In genomic region chr1:229028987-229029550, GRCh38 we compare ENCODE assay signal across 28 cellular contexts.
DNase-seq lines count a peak whose midpoint lies in the region; ATAC-seq, FAIRE-seq and TF ChIP-seq lines count a peak whose summit lies in the region.
"Had no signal": no experiment of that assay in that cellular context is flagged by ENCODE, and none has a peak within 500 bp of the region (broad histone marks: within the 10 kb centered on the region; RNA-seq: fewer than 3 reads in every experiment).

No MANE protein-coding gene starts in this region.

- H3K36me3 ChIP-seq in smooth muscle cell (ENCODE audit: low read depth) (no peaks in the 10 kb centered on the region), GM23248 (ENCODE audit: low read depth) (no peaks in the 10 kb centered on the region)
- H3K36me3 ChIP-seq: suprapubic skin, upper lobe of right lung had no signal

- H4K20me1 ChIP-seq in smooth muscle cell (ENCODE audit: low read depth) (no peaks in the 10 kb centered on the region), GM23248 (ENCODE audit: insufficient read depth) (no peaks in the 10 kb centered on the region)

- peak overlapping the region; percentile 70 for H3K27ac ChIP-seq in smooth muscle cell (ENCODE audit: low read depth)
- H3K27ac ChIP-seq in GM23248: no peak overlapping the region
- H3K27ac ChIP-seq: A549, suprapubic skin, upper lobe of right lung had no signal

- no peaks in the 10 kb centered on the region for H3K9me2 ChIP-seq in GM23248 (ENCODE audit: insufficient read depth)

- peaks cover 16% of the 10 kb centered on the region for H3K4me1 Mint-ChIP-seq in activated CD4-positive, alpha-beta T cell treated with anti-CD3 and anti-CD28 coated beads, Interleukin-2, amount 10 ng/mL, durations not matched to agents 24 days and 14 days
- H3K4me1 Mint-ChIP-seq in activated CD4-positive, alpha-beta T cell treated with anti-CD3 and anti-CD28 coated beads, Interleukin-2, amount 10 ng/mL, durations not matched to agents 7 days and 5 days: peaks cover 30% of the 10 kb centered on the region
- peaks cover 70% of the 10 kb centered on the region for H3K4me1 Mint-ChIP-seq in glutamatergic neuron (ENCODE audit: low read depth, unreplicated experiment)

- H3K4me1 ChIP-seq in smooth muscle cell (ENCODE audit: low read depth) (peaks cover 58% of the 10 kb centered on the region), GM23248 (ENCODE audit: insufficient read depth) (peaks cover 4% of the 10 kb centered on the region)

- WGBS in smooth muscle cell (ENCODE audit: low lambda C conversion rate): 95% methylated on average over 6 of the region's 6 CpGs
- WGBS in GM23248 (ENCODE audit: low coverage in 1 of 2, low lambda C conversion rate in 2 of 2, missing lambda C conversion rate in 2 of 2), 2 experiments: 59 to 67% methylated on average over 6 of the region's 6 CpGs

- no peak overlapping the region for H3K4me3 Mint-ChIP-seq in activated CD4-positive, alpha-beta T cell treated with anti-CD3 and anti-CD28 coated beads, Interleukin-2, amount 10 ng/mL, durations not matched to agents 24 days and 14 days
- H3K4me3 Mint-ChIP-seq in activated CD4-positive, alpha-beta T cell treated with anti-CD3 and anti-CD28 coated beads, Interleukin-2, amount 10 ng/mL, durations not matched to agents 7 days and 5 days: no peak overlapping the region
- H3K4me3 Mint-ChIP-seq in glutamatergic neuron (ENCODE audit: unreplicated experiment): peak overlapping the region; percentile 30
- H3K4me3 Mint-ChIP-seq: activated naive CD4-positive, alpha-beta T cell treated with anti-CD3 and anti-CD28 coated beads for 36 hours; dendritic cell treated with granulocyte-macrophage colony-stimulating factor and Interleukin-4, amounts not matched to agents 40 ng/mL and 50 ng/mL, for 4 days; H9 had no signal

- intact Hi-C loops in activated CD4-positive, alpha-beta T cell treated with anti-CD3 and anti-CD28 coated beads, Interleukin-2, amount 10 ng/mL, durations not matched to agents 24 days and 14 days (cut with micrococcal nuclease): no loop called here

- POLR2A ChIA-PET in activated CD4-positive, alpha-beta T cell treated with anti-CD3 and anti-CD28 coated beads, Interleukin-2, amount 10 ng/mL, durations not matched to agents 7 days and 5 days (lab: Charles Lee): no interaction called here

- CTCF ChIA-PET in activated CD4-positive, alpha-beta T cell treated with anti-CD3 and anti-CD28 coated beads, Interleukin-2, amount 10 ng/mL, durations not matched to agents 7 days and 5 days (lab: Charles Lee): interaction anchor here (0.5 to 1.0 kb wide), 3 partner anchors 13 to 394 kb away, joined by 3 read pairs; no protein-coding TSS in a partner anchor

- no peak overlapping the region for H3K9ac ChIP-seq in smooth muscle cell (ENCODE audit: low read depth)
- H3K9ac ChIP-seq in GM23248: no peak overlapping the region

- FAIRE-seq in GM19239 (lab: Jason Lieb, UNC): no peak
- FAIRE-seq: A549, GM18507, keratinocyte had no signal

- H3K4me2 ChIP-seq in smooth muscle cell (no peak overlapping the region), GM23248 (ENCODE audit: unreplicated experiment) (no peak overlapping the region)
- H3K4me2 ChIP-seq: A549 had no signal

- in situ Hi-C loops in GM23248 (cut with MboI): no loop called here

- peak; percentile 36 for DNase-seq in activated CD4-positive, alpha-beta T cell treated with anti-CD3 and anti-CD28 coated beads, Interleukin-2, amount 10 ng/mL, durations not matched to agents 24 days and 14 days
- DNase-seq in activated CD4-positive, alpha-beta T cell treated with anti-CD3 and anti-CD28 coated beads, Interleukin-2, amount 10 ng/mL, durations not matched to agents 7 days and 5 days: no peak
- DNase-seq in NCI-H82 treated with DMSO at 0.1 percent for 48 hours (lab: John Stamatoyannopoulos, UW; ENCODE audit: unreplicated experiment) (peak; percentile 82), glutamatergic neuron (peak; percentile 45), smooth muscle cell (lab: John Stamatoyannopoulos, UW; ENCODE audit: unreplicated experiment) (no peak), GM19239 (ENCODE audit: insufficient read length, low spot score) (no peak), GM23248 (no peak)
- DNase-seq: activated CD4-positive, alpha-beta T cell treated with anti-CD3 and anti-CD28 coated beads, Interleukin-2, amount 50 U/mL, for 48 hours; activated CD8-positive, alpha-beta memory T cell treated with anti-CD3 and anti-CD28 coated beads, Interleukin-2, amount 50 U/mL, for 4 hours; activated naive CD4-positive, alpha-beta T cell treated with anti-CD3 and anti-CD28 coated beads for 36 hours; AML-193; CD4-positive, alpha-beta memory T cell; left ventricle myocardium superior; NCI-H1436; NCI-H226; RPMI8226; stimulated activated naive CD4-positive, alpha-beta T cell treated with Interleukin-2 at 50 U/mL for 16 hours; T-helper 1 cell; upper lobe of right lung had no signal

- no peak overlapping the region for H3K4me3 ChIP-seq in smooth muscle cell
- H3K4me3 ChIP-seq in GM23248: no peak overlapping the region
- H3K4me3 ChIP-seq: A549, skin epidermis, suprapubic skin, upper lobe of right lung had no signal

- no peak overlapping the region for H3K27ac Mint-ChIP-seq in activated CD4-positive, alpha-beta T cell treated with anti-CD3 and anti-CD28 coated beads, Interleukin-2, amount 10 ng/mL, durations not matched to agents 24 days and 14 days
- H3K27ac Mint-ChIP-seq in activated CD4-positive, alpha-beta T cell treated with anti-CD3 and anti-CD28 coated beads, Interleukin-2, amount 10 ng/mL, durations not matched to agents 7 days and 5 days: no peak overlapping the region
- H3K27ac Mint-ChIP-seq in glutamatergic neuron (ENCODE audit: unreplicated experiment): peak overlapping the region; percentile 90
- H3K27ac Mint-ChIP-seq: activated naive CD4-positive, alpha-beta T cell treated with anti-CD3 and anti-CD28 coated beads for 36 hours; dendritic cell treated with granulocyte-macrophage colony-stimulating factor and Interleukin-4, amounts not matched to agents 40 ng/mL and 50 ng/mL, for 4 days; H9 had no signal

- TF ChIP-seq CTCF in glutamatergic neuron (IDR thresholded peaks at IDR 0.05; ENCODE audit: partially characterized antibody, unreplicated experiment) (no peak), smooth muscle cell (IDR thresholded peaks at IDR 0.05; ENCODE audit: borderline replicate concordance, insufficient read depth, poor library complexity, severe bottlenecking) (no peak)

- H3K79me2 ChIP-seq in smooth muscle cell (ENCODE audit: low read depth) (no peaks in the 10 kb centered on the region), GM23248 (ENCODE audit: insufficient read depth) (no peaks in the 10 kb centered on the region)

- no peak for ATAC-seq in GM21786 (IDR thresholded peaks at IDR 0.05; ENCODE audit: unreplicated experiment)
- ATAC-seq: A549, esophagus mucosa, upper lobe of right lung had no signal

- H2AFZ ChIP-seq in smooth muscle cell (ENCODE audit: low read depth): no peak overlapping the region
- no peak overlapping the region for H2AFZ ChIP-seq in GM23248

- H3K9me3 Mint-ChIP-seq in activated CD4-positive, alpha-beta T cell treated with anti-CD3 and anti-CD28 coated beads, Interleukin-2, amount 10 ng/mL, durations not matched to agents 24 days and 14 days: no peaks in the 10 kb centered on the region
- no peaks in the 10 kb centered on the region for H3K9me3 Mint-ChIP-seq in activated CD4-positive, alpha-beta T cell treated with anti-CD3 and anti-CD28 coated beads, Interleukin-2, amount 10 ng/mL, durations not matched to agents 7 days and 5 days
- peaks cover 34% of the 10 kb centered on the region for H3K9me3 Mint-ChIP-seq in glutamatergic neuron (ENCODE audit: unreplicated experiment)
- H3K9me3 Mint-ChIP-seq: activated naive CD4-positive, alpha-beta T cell treated with anti-CD3 and anti-CD28 coated beads for 36 hours; CD4-positive, alpha-beta memory T cell; dendritic cell treated with granulocyte-macrophage colony-stimulating factor and Interleukin-4, amounts not matched to agents 40 ng/mL and 50 ng/mL, for 4 days; H9 had no signal

- H3K27me3 ChIP-seq in smooth muscle cell (ENCODE audit: low read depth) (no peaks in the 10 kb centered on the region), GM23248 (replicated peaks; ENCODE audit: insufficient read depth) (0 out of 2 replicates have a peak, but pooled peaks cover 4% of the 10 kb centered on the region)
- H3K27me3 ChIP-seq: suprapubic skin, upper lobe of right lung had no signal

- no peaks in the 10 kb centered on the region for H3K36me3 Mint-ChIP-seq in activated CD4-positive, alpha-beta T cell treated with anti-CD3 and anti-CD28 coated beads, Interleukin-2, amount 10 ng/mL, durations not matched to agents 24 days and 14 days (ENCODE audit: low read depth)
- H3K36me3 Mint-ChIP-seq in activated CD4-positive, alpha-beta T cell treated with anti-CD3 and anti-CD28 coated beads, Interleukin-2, amount 10 ng/mL, durations not matched to agents 7 days and 5 days (ENCODE audit: low read depth): no peaks in the 10 kb centered on the region
- H3K36me3 Mint-ChIP-seq in glutamatergic neuron (ENCODE audit: unreplicated experiment): no peaks in the 10 kb centered on the region
- H3K36me3 Mint-ChIP-seq: CD4-positive, alpha-beta memory T cell had no signal

- H3F3A ChIP-seq in smooth muscle cell (ENCODE audit: low read depth) (peaks cover 15% of the 10 kb centered on the region), GM23248 (ENCODE audit: insufficient read depth) (no peaks in the 10 kb centered on the region)

- H3K9me3 ChIP-seq in smooth muscle cell (replicated peaks; ENCODE audit: low read depth) (no peaks in the 10 kb centered on the region), GM23248 (ENCODE audit: low read depth) (no peaks in the 10 kb centered on the region)
- H3K9me3 ChIP-seq: A549, suprapubic skin, upper lobe of right lung had no signal

- H3K27me3 Mint-ChIP-seq in activated CD4-positive, alpha-beta T cell treated with anti-CD3 and anti-CD28 coated beads, Interleukin-2, amount 10 ng/mL, durations not matched to agents 24 days and 14 days: peaks cover 13% of the 10 kb centered on the region
- H3K27me3 Mint-ChIP-seq in activated CD4-positive, alpha-beta T cell treated with anti-CD3 and anti-CD28 coated beads, Interleukin-2, amount 10 ng/mL, durations not matched to agents 7 days and 5 days: peaks cover 3% of the 10 kb centered on the region
- H3K27me3 Mint-ChIP-seq in glutamatergic neuron (ENCODE audit: unreplicated experiment): peaks cover 25% of the 10 kb centered on the region
- H3K27me3 Mint-ChIP-seq: CD4-positive, alpha-beta memory T cell had no signal

Comparison
In these comparisons a context has a peak if more than half of its experiments do, and no peak if none do; other contexts are left out.
1. DNase-seq: peak in activated CD4-positive, alpha-beta T cell treated with anti-CD3 and anti-CD28 coated beads, Interleukin-2, amount 10 ng/mL, durations not matched to agents 24 days and 14 days (single experiment), NCI-H82 treated with DMSO at 0.1 percent for 48 hours (single experiment) and glutamatergic neuron (single experiment); none in activated CD4-positive, alpha-beta T cell treated with anti-CD3 and anti-CD28 coated beads, Interleukin-2, amount 10 ng/mL, durations not matched to agents 7 days and 5 days (single experiment), smooth muscle cell (single experiment), GM19239 (single experiment) and GM23248 (single experiment).